ENCODE assay signal across 23 cellular contexts in genomic region chr10:115118346-115118745, GRCh38. TPM values are rescaled to one million over a fixed set of nuclear protein-coding genes. Genes with fewer than 3 reads are reported as not detected.
DNase-seq lines count a peak whose midpoint lies in the region; ATAC-seq and TF ChIP-seq lines count a peak whose summit lies in the region.
"Had no signal": no experiment of that assay in that cellular context is flagged by ENCODE, and none has a peak within 500 bp of the region (broad histone marks: within the 10 kb centered on the region; RNA-seq: fewer than 3 reads in every experiment).

No MANE protein-coding gene starts in this region.

- no peak overlapping the region for H3K14ac ChIP-seq in mesenchymal stem cell (ENCODE audit: low read length in 2 of 2)

- peaks cover 2% of the 10 kb centered on the region; the same call in 1 of the 3 replicates for H3K4me1 Mint-ChIP-seq in GM23338
- H3K4me1 Mint-ChIP-seq in activated CD4-positive, alpha-beta memory T cell treated with anti-CD3 and anti-CD28 coated beads, Interleukin-2, amount 10 ng/mL, durations not matched to agents 7 days and 5 days: no peaks in the 10 kb centered on the region
- no peaks in the 10 kb centered on the region for H3K4me1 Mint-ChIP-seq in activated T-helper 1 cell treated with anti-CD3 and anti-CD28 coated beads, Interleukin-12 subunit alpha, Interleukin-12 subunit beta, Interleukin-2, Interleukin-4 antibody, amounts not matched to agents 30 ng/mL and 10 ng/mL and 1 ng/mL, durations not matched to agents 14 hours and 24 hours and 36 hours (ENCODE audit: low read depth)
- H3K4me1 Mint-ChIP-seq: activated CD4-positive, alpha-beta T cell treated with anti-CD3 and anti-CD28 coated beads, Interleukin-2, amount 10 ng/mL, durations not matched to agents 24 days and 14 days; stimulated activated naive CD8-positive, alpha-beta T cell treated with anti-CD3 and anti-CD28 coated beads, Interleukin-15, amount 100 ng/mL, for 72 hours had no signal

- H2BK12ac ChIP-seq in mesenchymal stem cell (ENCODE audit: low read length in 2 of 2): no peak overlapping the region

- peak; percentile 8 for DNase-seq in GM23338 (ENCODE audit: low spot score)
- DNase-seq in mesenchymal stem cell: peak; percentile 20
- DNase-seq in globus pallidus (ENCODE audit: low spot score): no peak
- no peak for DNase-seq in activated CD4-positive, alpha-beta memory T cell treated with anti-CD3 and anti-CD28 coated beads, Interleukin-2, amount 10 ng/mL, durations not matched to agents 7 days and 5 days
- DNase-seq in activated T-helper 1 cell treated with anti-CD3 and anti-CD28 coated beads, Interleukin-12 subunit alpha, Interleukin-12 subunit beta, Interleukin-2, Interleukin-4 antibody, amounts not matched to agents 30 ng/mL and 10 ng/mL and 1 ng/mL, durations not matched to agents 14 hours and 24 hours and 36 hours (ENCODE audit: low spot score): no peak
- DNase-seq: activated CD4-positive, alpha-beta T cell treated with anti-CD3 and anti-CD28 coated beads, Interleukin-2, amount 10 ng/mL, durations not matched to agents 24 days and 14 days; activated CD8-positive, alpha-beta memory T cell treated with anti-CD3 and anti-CD28 coated beads, Interleukin-2, amount 50 U/mL, for 48 hours; activated gamma-delta T cell; COR-L47; dermis blood vessel endothelial cell; EL; Kasumi-1; left colon; NCI-H1105 treated with DMSO at 0.1 percent for 48 hours; NCI-H526; SHP77; stimulated activated naive CD8-positive, alpha-beta T cell treated with anti-CD3 and anti-CD28 coated beads, Interleukin-15, amount 100 ng/mL, for 72 hours; trophoblast cell had no signal

- H3K27ac Mint-ChIP-seq in GM23338: no peak overlapping the region
- no peak overlapping the region for H3K27ac Mint-ChIP-seq in activated CD4-positive, alpha-beta memory T cell treated with anti-CD3 and anti-CD28 coated beads, Interleukin-2, amount 10 ng/mL, durations not matched to agents 7 days and 5 days
- no peak overlapping the region for H3K27ac Mint-ChIP-seq in activated T-helper 1 cell treated with anti-CD3 and anti-CD28 coated beads, Interleukin-12 subunit alpha, Interleukin-12 subunit beta, Interleukin-2, Interleukin-4 antibody, amounts not matched to agents 30 ng/mL and 10 ng/mL and 1 ng/mL, durations not matched to agents 14 hours and 24 hours and 36 hours
- H3K27ac Mint-ChIP-seq: activated CD4-positive, alpha-beta T cell treated with anti-CD3 and anti-CD28 coated beads, Interleukin-2, amount 10 ng/mL, durations not matched to agents 24 days and 14 days; progenitor cell of endocrine pancreas; stimulated activated naive CD8-positive, alpha-beta T cell treated with anti-CD3 and anti-CD28 coated beads, Interleukin-15, amount 100 ng/mL, for 72 hours had no signal

- no peak overlapping the region for H2AFZ ChIP-seq in GM23338
- H2AFZ ChIP-seq in Loucy (ENCODE audit: low read length): no peak overlapping the region
- H2AFZ ChIP-seq in mesenchymal stem cell (ENCODE audit: low read depth, low read length): no peak overlapping the region

- H4K20me1 ChIP-seq in GM23338 (replicated peaks; ENCODE audit: insufficient read depth): no peaks in the 10 kb centered on the region
- no peaks in the 10 kb centered on the region for H4K20me1 ChIP-seq in Loucy (ENCODE audit: insufficient read depth, low read length, poor library complexity, severe bottlenecking)

- no peak overlapping the region for H2BK15ac ChIP-seq in mesenchymal stem cell (ENCODE audit: low read depth, poor library complexity, severe bottlenecking)

- H3K18ac ChIP-seq in mesenchymal stem cell (ENCODE audit: low read depth in 1 of 2, low read length in 2 of 2): no peak overlapping the region

- no peaks in the 10 kb centered on the region; the same call in 1 of the 2 replicates for H3K79me2 ChIP-seq in GM23338 (replicated peaks; ENCODE audit: insufficient read depth)
- 0 out of 2 replicates have a peak, but pooled peaks cover 5% of the 10 kb centered on the region for H3K79me2 ChIP-seq in Loucy (ENCODE audit: insufficient read depth, low read length)

- H3K4me3 ChIP-seq in GM23338 (no peak overlapping the region), Loucy (ENCODE audit: low read length, poor library complexity, severe bottlenecking) (no peak overlapping the region), mesenchymal stem cell (ENCODE audit: insufficient read depth in 1 of 2, low read depth in 1 of 2, low read length in 2 of 2) (no peak overlapping the region)
- H3K4me3 ChIP-seq: skin epidermis had no signal

- TF ChIP-seq CTCF in GM23338 (conservative IDR thresholded peaks at IDR 0.05; ENCODE audit: low read depth in 2 of 2): no peak
- TF ChIP-seq CTCF in Loucy (conservative IDR thresholded peaks at IDR 0.05; ENCODE audit: low read length): no peak

- no peak overlapping the region for H4K8ac ChIP-seq in mesenchymal stem cell (ENCODE audit: low read length)

- H2BK120ac ChIP-seq in mesenchymal stem cell (ENCODE audit: low read depth, low read length): no peak overlapping the region

- H3K27ac ChIP-seq in GM23338 (ENCODE audit: low read depth) (no peak overlapping the region), mesenchymal stem cell (ENCODE audit: low read length, poor library complexity, severe bottlenecking) (no peak overlapping the region)
- H3K27ac ChIP-seq: skin epidermis had no signal

- no peak overlapping the region for H3K4me3 Mint-ChIP-seq in GM23338
- H3K4me3 Mint-ChIP-seq in activated CD4-positive, alpha-beta memory T cell treated with anti-CD3 and anti-CD28 coated beads, Interleukin-2, amount 10 ng/mL, durations not matched to agents 7 days and 5 days: no peak overlapping the region
- no peak overlapping the region for H3K4me3 Mint-ChIP-seq in activated T-helper 1 cell treated with anti-CD3 and anti-CD28 coated beads, Interleukin-12 subunit alpha, Interleukin-12 subunit beta, Interleukin-2, Interleukin-4 antibody, amounts not matched to agents 30 ng/mL and 10 ng/mL and 1 ng/mL, durations not matched to agents 14 hours and 24 hours and 36 hours
- H3K4me3 Mint-ChIP-seq: activated CD4-positive, alpha-beta T cell treated with anti-CD3 and anti-CD28 coated beads, Interleukin-2, amount 10 ng/mL, durations not matched to agents 24 days and 14 days; stimulated activated naive CD8-positive, alpha-beta T cell treated with anti-CD3 and anti-CD28 coated beads, Interleukin-15, amount 100 ng/mL, for 72 hours had no signal

- no peaks in the 10 kb centered on the region for H3F3A ChIP-seq in GM23338 (replicated peaks; ENCODE audit: low read depth)
- H3F3A ChIP-seq in Loucy (ENCODE audit: low read depth): 0 out of 2 replicates have a peak, but pooled peaks cover 2% of the 10 kb centered on the region

- H3K79me1 ChIP-seq in mesenchymal stem cell (replicated peaks; ENCODE audit: low read length, poor library complexity, severe bottlenecking): peaks cover 1% of the 10 kb centered on the region

- H3K27me3 ChIP-seq in GM23338 (ENCODE audit: insufficient read depth): no peaks in the 10 kb centered on the region
- no peaks in the 10 kb centered on the region for H3K27me3 ChIP-seq in Loucy (ENCODE audit: insufficient read depth, low read length, poor library complexity, severe bottlenecking)
- H3K27me3 ChIP-seq in mesenchymal stem cell (ENCODE audit: control insufficient read depth in 1 of 2, insufficient read depth in 1 of 2, low read length in 2 of 2): no peaks in the 10 kb centered on the region

- H3K36me3 ChIP-seq in GM23338 (ENCODE audit: insufficient read depth) (no peaks in the 10 kb centered on the region), Loucy (ENCODE audit: insufficient read depth, low read length) (no peaks in the 10 kb centered on the region), mesenchymal stem cell (ENCODE audit: control insufficient read depth in 1 of 2, insufficient read depth in 2 of 2, low read depth in 1 of 2, low read length in 2 of 2) (no peaks in the 10 kb centered on the region)

- ATAC-seq in GM18870 (IDR thresholded peaks at IDR 0.05; ENCODE audit: unreplicated experiment): peak; percentile 84
- ATAC-seq in GM23338: no peak
- ATAC-seq: left colon; stimulated activated naive CD8-positive, alpha-beta T cell treated with anti-CD3 and anti-CD28 coated beads, Interleukin-15, amount 100 ng/mL, for 72 hours had no signal

- H2BK5ac ChIP-seq in mesenchymal stem cell (ENCODE audit: low read depth, low read length, poor library complexity, severe bottlenecking): no peak overlapping the region

- H3K9me3 ChIP-seq in Loucy (ENCODE audit: insufficient read depth, low read depth, low read length) (0 out of 2 replicates have a peak, but pooled peaks cover 2% of the 10 kb centered on the region), mesenchymal stem cell (ENCODE audit: control insufficient read depth, low read length) (no peaks in the 10 kb centered on the region)

- POLR2A ChIA-PET in activated CD4-positive, alpha-beta memory T cell treated with anti-CD3 and anti-CD28 coated beads, Interleukin-2, amount 10 ng/mL, durations not matched to agents 7 days and 5 days (lab: Charles Lee): no interaction called here

- H3K4me1 ChIP-seq in GM23338 (ENCODE audit: insufficient read depth) (no peaks in the 10 kb centered on the region), Loucy (ENCODE audit: insufficient read depth, low read length, poor library complexity, severe bottlenecking) (peaks cover 16% of the 10 kb centered on the region), mesenchymal stem cell (ENCODE audit: control insufficient read depth, insufficient read depth, low read depth, low read length) (no peaks in the 10 kb centered on the region)

- no peak overlapping the region for H3K23ac ChIP-seq in mesenchymal stem cell (ENCODE audit: low read length in 2 of 2)

- CTCF ChIA-PET in activated CD4-positive, alpha-beta memory T cell treated with anti-CD3 and anti-CD28 coated beads, Interleukin-2, amount 10 ng/mL, durations not matched to agents 7 days and 5 days (lab: Charles Lee): no interaction called here

- H3K4me2 ChIP-seq in GM23338: no peak overlapping the region
- H3K4me2 ChIP-seq in Loucy (ENCODE audit: low read depth, low read length, poor library complexity, severe bottlenecking): peak overlapping the region; percentile 26
- H3K4me2 ChIP-seq in mesenchymal stem cell (ENCODE audit: low read length, poor library complexity, severe bottlenecking): no peak overlapping the region

- H3K9me2 ChIP-seq in GM23338 (ENCODE audit: insufficient read depth) (0 out of 2 replicates have a peak, but pooled peaks cover 3% of the 10 kb centered on the region), Loucy (replicated peaks; ENCODE audit: low read depth, low read length) (no peaks in the 10 kb centered on the region)

- no peak overlapping the region for H3K9ac ChIP-seq in Loucy (ENCODE audit: low read depth, low read length, poor library complexity, severe bottlenecking)
- no peak overlapping the region for H3K9ac ChIP-seq in mesenchymal stem cell (ENCODE audit: low read length)

- peaks cover 3% of the 10 kb centered on the region for H3K9me3 Mint-ChIP-seq in GM23338
- H3K9me3 Mint-ChIP-seq in activated CD4-positive, alpha-beta memory T cell treated with anti-CD3 and anti-CD28 coated beads, Interleukin-2, amount 10 ng/mL, durations not matched to agents 7 days and 5 days: no peaks in the 10 kb centered on the region
- no peaks in the 10 kb centered on the region for H3K9me3 Mint-ChIP-seq in activated T-helper 1 cell treated with anti-CD3 and anti-CD28 coated beads, Interleukin-12 subunit alpha, Interleukin-12 subunit beta, Interleukin-2, Interleukin-4 antibody, amounts not matched to agents 30 ng/mL and 10 ng/mL and 1 ng/mL, durations not matched to agents 14 hours and 24 hours and 36 hours
- H3K9me3 Mint-ChIP-seq: activated CD4-positive, alpha-beta T cell treated with anti-CD3 and anti-CD28 coated beads, Interleukin-2, amount 10 ng/mL, durations not matched to agents 24 days and 14 days; stimulated activated naive CD8-positive, alpha-beta T cell treated with anti-CD3 and anti-CD28 coated beads, Interleukin-15, amount 100 ng/mL, for 72 hours had no signal

- intact Hi-C loops in activated T-helper 1 cell treated with anti-CD3 and anti-CD28 coated beads, Interleukin-12 subunit alpha, Interleukin-12 subunit beta, Interleukin-2, Interleukin-4 antibody, amounts not matched to agents 30 ng/mL and 10 ng/mL and 1 ng/mL, durations not matched to agents 14 hours and 24 hours and 36 hours (cut with micrococcal nuclease): no loop called here

- no peak overlapping the region for H4K91ac ChIP-seq in mesenchymal stem cell (ENCODE audit: low read length)

- peaks cover 2% of the 10 kb centered on the region for H3K27me3 Mint-ChIP-seq in GM23338 (ENCODE audit: insufficient read depth, low read depth, poor library complexity)
- peaks cover 19% of the 10 kb centered on the region for H3K27me3 Mint-ChIP-seq in activated CD4-positive, alpha-beta memory T cell treated with anti-CD3 and anti-CD28 coated beads, Interleukin-2, amount 10 ng/mL, durations not matched to agents 7 days and 5 days
- peaks cover under 1% of the 10 kb centered on the region for H3K27me3 Mint-ChIP-seq in activated T-helper 1 cell treated with anti-CD3 and anti-CD28 coated beads, Interleukin-12 subunit alpha, Interleukin-12 subunit beta, Interleukin-2, Interleukin-4 antibody, amounts not matched to agents 30 ng/mL and 10 ng/mL and 1 ng/mL, durations not matched to agents 14 hours and 24 hours and 36 hours (ENCODE audit: insufficient read depth)
- H3K27me3 Mint-ChIP-seq: progenitor cell of endocrine pancreas had no signal

- 80% methylated on average over 1 of the region's 1 CpG for WGBS in mesenchymal stem cell

- no peak overlapping the region for H2AK5ac ChIP-seq in mesenchymal stem cell (ENCODE audit: low read length, severe bottlenecking)

- H3K4ac ChIP-seq in mesenchymal stem cell (ENCODE audit: low read depth in 1 of 2, low read length in 2 of 2): no peak overlapping the region

- H3K36me3 Mint-ChIP-seq in GM23338 (ENCODE audit: low read depth): peaks cover 3% of the 10 kb centered on the region; the same call in 1 of the 3 replicates
- no peaks in the 10 kb centered on the region for H3K36me3 Mint-ChIP-seq in activated CD4-positive, alpha-beta memory T cell treated with anti-CD3 and anti-CD28 coated beads, Interleukin-2, amount 10 ng/mL, durations not matched to agents 7 days and 5 days (ENCODE audit: low read depth)
- H3K36me3 Mint-ChIP-seq in activated T-helper 1 cell treated with anti-CD3 and anti-CD28 coated beads, Interleukin-12 subunit alpha, Interleukin-12 subunit beta, Interleukin-2, Interleukin-4 antibody, amounts not matched to agents 30 ng/mL and 10 ng/mL and 1 ng/mL, durations not matched to agents 14 hours and 24 hours and 36 hours (ENCODE audit: low read depth): no peaks in the 10 kb centered on the region

RNA-seq across cellular contexts. Expression of gene ATRNL1, which starts 25.2 kb away (rescaled TPM):
- 24.0 and 29.7 TPM in 2 replicates for total RNA-seq in GM23338 (2014; rRNA removed; shearing (Covaris generic))
- polyA plus RNA-seq in GM23338 (2016; fragmentation: Nextera tagmentation; extraction: Ambion mirVana): 3.6 and 4.8 TPM in 2 replicates
- polyA plus RNA-seq in mesenchymal stem cell (2013, experiment 1 of 2): 10.4 TPM
- 10.2 TPM for polyA plus RNA-seq in mesenchymal stem cell (2013, experiment 2 of 2)
- total RNA-seq in activated CD4-positive, alpha-beta memory T cell treated with anti-CD3 and anti-CD28 coated beads, Interleukin-2, amount 10 ng/mL, durations not matched to agents 7 days and 5 days: under 1 TPM; 0.28 to 0.55 TPM
- total RNA-seq in activated T-helper 1 cell treated with anti-CD3 and anti-CD28 coated beads, Interleukin-12 subunit alpha, Interleukin-12 subunit beta, Interleukin-2, Interleukin-4 antibody, amounts not matched to agents 30 ng/mL and 10 ng/mL and 1 ng/mL, durations not matched to agents 14 hours and 24 hours and 36 hours: not detected in 2 replicates
- total RNA-seq: OCI-LY7 had no signal

Comparison
In these comparisons a context has a peak if more than half of its experiments do, and no peak if none do; other contexts are left out.
1. DNase-seq: peak in GM23338 (single experiment) and mesenchymal stem cell (single experiment); none in globus pallidus (single experiment), activated CD4-positive, alpha-beta memory T cell treated with anti-CD3 and anti-CD28 coated beads, Interleukin-2, amount 10 ng/mL, durations not matched to agents 7 days and 5 days (single experiment) and activated T-helper 1 cell treated with anti-CD3 and anti-CD28 coated beads, Interleukin-12 subunit alpha, Interleukin-12 subunit beta, Interleukin-2, Interleukin-4 antibody, amounts not matched to agents 30 ng/mL and 10 ng/mL and 1 ng/mL, durations not matched to agents 14 hours and 24 hours and 36 hours (single experiment).
2. RNA of gene ATRNL1, which starts 25.2 kb away (total RNA-seq): 24.0 to 29.7 TPM in GM23338; 0.28 to 0.55 TPM in activated CD4-positive, alpha-beta memory T cell treated with anti-CD3 and anti-CD28 coated beads, Interleukin-2, amount 10 ng/mL, durations not matched to agents 7 days and 5 days and not detected in activated T-helper 1 cell treated with anti-CD3 and anti-CD28 coated beads, Interleukin-12 subunit alpha, Interleukin-12 subunit beta, Interleukin-2, Interleukin-4 antibody, amounts not matched to agents 30 ng/mL and 10 ng/mL and 1 ng/mL, durations not matched to agents 14 hours and 24 hours and 36 hours; every median in the first group is over 10 times any median in the second.